25 cellular contexts compared by ENCODE assay signal in genomic region chr20:14845199-14846160, GRCh38.
DNase-seq lines count a peak whose midpoint lies in the region; ATAC-seq, FAIRE-seq and TF ChIP-seq lines count a peak whose summit lies in the region.
"Had no signal": no experiment of that assay in that cellular context is flagged by ENCODE, and none has a peak within 500 bp of the region (broad histone marks: within the 10 kb centered on the region; RNA-seq: fewer than 3 reads in every experiment).

No MANE protein-coding gene starts in this region.

- H3K9ac ChIP-seq in adipocyte (ENCODE audit: low read length) (no peak overlapping the region), keratinocyte (ENCODE audit: control insufficient read depth, extremely low read depth, insufficient read depth, low read length) (no peak overlapping the region), colonic mucosa (ENCODE audit: low read depth in 2 of 2, low read length in 2 of 2) (no peak overlapping the region)
- H3K9ac ChIP-seq: BLaER1 treated with 17β-estradiol and CSF1 and Interleukin-3, amounts not matched to agents 10 nM and 100 nM had no signal

- no peaks in the 10 kb centered on the region for H3K36me3 ChIP-seq in adipocyte (ENCODE audit: control insufficient read depth, insufficient read depth, low read length, severe bottlenecking)
- H3K36me3 ChIP-seq in keratinocyte (ENCODE audit: control insufficient read depth in 2 of 2, extremely low read depth in 1 of 2, insufficient read depth in 2 of 2, low read length in 2 of 2) = no peaks in the 10 kb centered on the region
- no peaks in the 10 kb centered on the region for H3K36me3 ChIP-seq in prostate gland
- no peaks in the 10 kb centered on the region for H3K36me3 ChIP-seq in colonic mucosa
- H3K36me3 ChIP-seq: BLaER1 treated with 17β-estradiol and CSF1 and Interleukin-3, amounts not matched to agents 10 nM and 100 nM; neutrophil; upper lobe of left lung had no signal

- no peaks in the 10 kb centered on the region for H4K20me1 ChIP-seq in keratinocyte (ENCODE audit: control insufficient read depth, extremely low read depth, insufficient read depth, low read length)
- H4K20me1 ChIP-seq: BLaER1 treated with 17β-estradiol and CSF1 and Interleukin-3, amounts not matched to agents 10 nM and 100 nM had no signal

- no peaks in the 10 kb centered on the region for H3K9me3 ChIP-seq in adipocyte (ENCODE audit: control insufficient read depth, low read length)
- H3K9me3 ChIP-seq in keratinocyte (ENCODE audit: control insufficient read depth, low read depth, low read length) = no peaks in the 10 kb centered on the region
- H3K9me3 ChIP-seq in prostate gland = no peaks in the 10 kb centered on the region
- no peaks in the 10 kb centered on the region for H3K9me3 ChIP-seq in colonic mucosa
- H3K9me3 ChIP-seq: BLaER1 treated with 17β-estradiol and CSF1 and Interleukin-3, amounts not matched to agents 10 nM and 100 nM; neutrophil; upper lobe of left lung had no signal

- 38% methylated on average over 2 of the region's 2 CpGs for WGBS in prostate gland

- no peak for TF ChIP-seq CTCF in keratinocyte (optimal IDR thresholded peaks at IDR 0.05 in 1 of 3, IDR thresholded peaks at IDR 0.05 in 1 of 3, conservative IDR thresholded peaks at IDR 0.05 in 1 of 3; ENCODE audit: extremely low read depth in 1 of 3, insufficient read depth in 2 of 3, low read length in 3 of 3)
- TF ChIP-seq CTCF in prostate gland (IDR thresholded peaks at IDR 0.05) = no peak
- TF ChIP-seq CTCF in colonic mucosa (IDR thresholded peaks at IDR 0.05) = no peak

- H3K27me3 ChIP-seq in adipocyte (replicated peaks; ENCODE audit: control insufficient read depth, insufficient read depth, low read length) = no peaks in the 10 kb centered on the region
- H3K27me3 ChIP-seq in keratinocyte (ENCODE audit: control insufficient read depth, extremely low read depth, insufficient read depth, low read length) = no peaks in the 10 kb centered on the region
- H3K27me3 ChIP-seq in prostate gland (replicated peaks; ENCODE audit: insufficient read depth) = no peaks in the 10 kb centered on the region
- H3K27me3 ChIP-seq in colonic mucosa = no peaks in the 10 kb centered on the region
- H3K27me3 ChIP-seq: BLaER1 treated with 17β-estradiol and CSF1 and Interleukin-3, amounts not matched to agents 10 nM and 100 nM; neutrophil; upper lobe of left lung had no signal

- no peaks in the 10 kb centered on the region for H3K79me2 ChIP-seq in keratinocyte (ENCODE audit: control insufficient read depth, insufficient read depth, low read length)

- TF ChIP-seq POLR2A in prostate gland (IDR thresholded peaks at IDR 0.05) = no peak

- no peak for ATAC-seq in HG03342 (IDR thresholded peaks at IDR 0.05; ENCODE audit: unreplicated experiment)
- ATAC-seq: activated T-helper 17 cell treated with anti-CD3 and anti-CD28 coated beads, Interleukin-2, amount 50 U/mL, for 72 hours; left lobe of liver; stimulated activated memory B cell treated with anti-CD40 and anti-IgM and Interleukin-4, amounts not matched to agents 10 μg/mL and 1 μg/mL and 100 μg/mL, for 72 hours had no signal

- peak overlapping the region; percentile 67 for H3K4me2 ChIP-seq in keratinocyte (ENCODE audit: control insufficient read depth, extremely low read depth, insufficient read depth, low read depth, low read length)
- H3K4me2 ChIP-seq: BLaER1 treated with 17β-estradiol and CSF1 and Interleukin-3, amounts not matched to agents 10 nM and 100 nM had no signal

- DNase-seq in M059J (ENCODE audit: low read depth) (peak; percentile 9), adipocyte (ENCODE audit: low read depth) (peak; percentile 29), keratinocyte (ENCODE audit: low read depth, low spot score) (peak; percentile 58), prostate gland (ENCODE audit: low spot score) (peak; percentile 15), HTR-8/SVneo (ENCODE audit: insufficient read length, low spot score) (no peak), D341Med (ENCODE audit: low spot score) (no peak), colonic mucosa (no peak)
- DNase-seq: activated CD4-positive, alpha-beta memory T cell treated with anti-CD3 and anti-CD28 coated beads, Interleukin-2, amount 10 ng/mL, durations not matched to agents 7 days and 5 days; activated CD8-positive, alpha-beta memory T cell treated with anti-CD3 and anti-CD28 coated beads, Interleukin-2, amount 50 U/mL, for 4 hours; activated naive CD4-positive, alpha-beta T cell treated with anti-CD3 and anti-CD28 coated beads, Interleukin-2, amount 50 U/mL, for 16 hours; amniotic stem cell; effector CD4-positive, alpha-beta T cell; glutamatergic neuron; IMR-90; NCI-H1048; NCI-H1694; NCI-H446 treated with DMSO at 0.1 percent for 48 hours; T-helper 2 cell had no signal

- no peak overlapping the region for H2AFZ ChIP-seq in keratinocyte (ENCODE audit: control insufficient read depth, low read length)

- no peaks in the 10 kb centered on the region for H3K9me1 ChIP-seq in keratinocyte (ENCODE audit: control insufficient read depth, extremely low read depth, insufficient read depth, low read length)

- H3K4me1 ChIP-seq in adipocyte (ENCODE audit: control insufficient read depth, insufficient read depth, low read length) (peaks cover 6% of the 10 kb centered on the region), keratinocyte (ENCODE audit: control insufficient read depth, extremely low read depth, insufficient read depth, low read length) (peaks cover 18% of the 10 kb centered on the region), prostate gland (replicated peaks) (no peaks in the 10 kb centered on the region), colonic mucosa (no peaks in the 10 kb centered on the region)
- H3K4me1 ChIP-seq: BLaER1 treated with 17β-estradiol and CSF1 and Interleukin-3, amounts not matched to agents 10 nM and 100 nM; upper lobe of left lung had no signal

- intact Hi-C loops in prostate gland (cut with DNase I) = no loop called here
- intact Hi-C loops in colonic mucosa (cut with DNase I) = no loop called here

- H3K27ac ChIP-seq in keratinocyte (ENCODE audit: control insufficient read depth, insufficient read depth, low read length) (peak overlapping the region; percentile 47), prostate gland (no peak overlapping the region), colonic mucosa (no peak overlapping the region)
- H3K27ac ChIP-seq: BLaER1 treated with 17β-estradiol and CSF1 and Interleukin-3, amounts not matched to agents 10 nM and 100 nM; neutrophil had no signal

- dilution Hi-C loops in keratinocyte (cut with MboI; ENCODE audit: extremely low pct_ligation_motif_present, low sequenced_read_pairs) = no loop called here

- no peak overlapping the region for H3K4me3 ChIP-seq in adipocyte (ENCODE audit: low read length)
- H3K4me3 ChIP-seq in keratinocyte (ENCODE audit: control insufficient read depth in 2 of 3, extremely low read depth in 1 of 3, insufficient read depth in 2 of 3, low read depth in 1 of 3, low read length in 3 of 3) = no peak overlapping the region
- H3K4me3 ChIP-seq in prostate gland = no peak overlapping the region
- H3K4me3 ChIP-seq in colonic mucosa = no peak overlapping the region
- H3K4me3 ChIP-seq: BLaER1 treated with 17β-estradiol and CSF1 and Interleukin-3, amounts not matched to agents 10 nM and 100 nM; upper lobe of left lung had no signal

- FAIRE-seq in keratinocyte (lab: Jason Lieb, UNC) (peak; percentile 89), HTR-8/SVneo (lab: Jason Lieb, UNC) (no peak)

Comparison
In these comparisons a context has a peak if more than half of its experiments do, and no peak if none do; other contexts are left out.
1. DNase-seq: peak in M059J (single experiment), adipocyte (single experiment), keratinocyte (single experiment) and prostate gland (single experiment); none in HTR-8/SVneo (single experiment), D341Med (single experiment) and colonic mucosa (single experiment).